In the genomic region with DNA sequence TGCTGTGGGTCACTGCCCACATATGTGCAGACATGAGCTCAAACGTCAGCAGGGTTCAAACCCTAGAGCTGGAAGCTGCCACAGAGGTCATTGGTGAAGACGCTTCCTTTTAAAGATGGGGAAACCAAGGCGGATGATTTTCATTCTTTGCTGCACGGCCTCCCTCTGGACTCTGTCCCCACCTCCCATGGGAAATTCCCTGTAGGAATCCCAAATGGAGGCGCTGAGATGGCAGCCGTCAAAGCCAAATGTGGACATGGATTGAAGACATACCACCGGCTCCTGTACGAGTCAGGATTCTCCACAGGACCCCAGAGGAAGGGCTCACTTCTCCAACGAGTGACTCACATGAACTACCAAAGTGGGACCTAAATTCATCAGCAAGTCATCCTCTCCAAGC, we compare ENCODE assay signal across 13 cellular contexts.
DNase-seq lines count a peak whose midpoint lies in the region; ATAC-seq and TF ChIP-seq lines count a peak whose summit lies in the region.
"Had no signal": no experiment of that assay in that cellular context is flagged by ENCODE, and none has a peak within 500 bp of the region (broad histone marks: within the 10 kb centered on the region; RNA-seq: fewer than 3 reads in every experiment).

No MANE protein-coding gene starts in this region.

- no peak for ATAC-seq in RWPE2 (ENCODE audit: low read depth)
- no peak for ATAC-seq in upper lobe of right lung

- H3K27ac ChIP-seq in RWPE2 (ENCODE audit: poor library complexity, severe bottlenecking) (no peak overlapping the region), upper lobe of right lung (no peak overlapping the region)

- peaks cover 2% of the 10 kb centered on the region for H3K9me3 ChIP-seq in RWPE2 (ENCODE audit: severe bottlenecking)
- H3K9me3 ChIP-seq in upper lobe of right lung = no peaks in the 10 kb centered on the region
- H3K9me3 ChIP-seq: HAP-1 had no signal

- H3K27ac Mint-ChIP-seq in osteocyte (ENCODE audit: unreplicated experiment) (no peak overlapping the region), progenitor cell of endocrine pancreas (no peak overlapping the region)
- H3K27ac Mint-ChIP-seq: B cell; CD4-positive, alpha-beta T cell had no signal

- H3K36me3 Mint-ChIP-seq in osteocyte (ENCODE audit: unreplicated experiment) (no peaks in the 10 kb centered on the region), progenitor cell of endocrine pancreas (ENCODE audit: insufficient read depth) (no peaks in the 10 kb centered on the region)

- no peaks in the 10 kb centered on the region for H3K4me1 ChIP-seq in RWPE2 (ENCODE audit: insufficient read depth, poor library complexity, severe bottlenecking)
- no peaks in the 10 kb centered on the region for H3K4me1 ChIP-seq in upper lobe of right lung
- H3K4me1 ChIP-seq: HAP-1 had no signal

- TF ChIP-seq CTCF in RWPE2 (IDR thresholded peaks at IDR 0.05; ENCODE audit: poor library complexity, severe bottlenecking) = no peak
- TF ChIP-seq CTCF in osteocyte (IDR thresholded peaks at IDR 0.05) = no peak
- TF ChIP-seq CTCF in upper lobe of right lung (IDR thresholded peaks at IDR 0.05) = no peak
- TF ChIP-seq CTCF in progenitor cell of endocrine pancreas (IDR thresholded peaks at IDR 0.05; ENCODE audit: unreplicated experiment) = no peak

- H3K36me3 ChIP-seq in RWPE2 (ENCODE audit: low read depth) (no peaks in the 10 kb centered on the region), upper lobe of right lung (no peaks in the 10 kb centered on the region)
- H3K36me3 ChIP-seq: HAP-1 had no signal

- H3K27me3 Mint-ChIP-seq in osteocyte (ENCODE audit: unreplicated experiment) (no peaks in the 10 kb centered on the region), progenitor cell of endocrine pancreas (no peaks in the 10 kb centered on the region)
- H3K27me3 Mint-ChIP-seq: B cell; CD4-positive, alpha-beta T cell had no signal

- H3K4me3 Mint-ChIP-seq in osteocyte (ENCODE audit: unreplicated experiment) = no peak overlapping the region
- no peak overlapping the region for H3K4me3 Mint-ChIP-seq in progenitor cell of endocrine pancreas (ENCODE audit: low read depth)
- H3K4me3 Mint-ChIP-seq: B cell; CD4-positive, alpha-beta T cell had no signal

- H3K4me3 ChIP-seq in RWPE2 (ENCODE audit: severe bottlenecking) (no peak overlapping the region), upper lobe of right lung (no peak overlapping the region)
- H3K4me3 ChIP-seq: HAP-1 had no signal

- intact Hi-C loops in upper lobe of right lung (cut with DNase I) = no loop called here

- H3K9me3 Mint-ChIP-seq in osteocyte (ENCODE audit: unreplicated experiment) = peaks cover 2% of the 10 kb centered on the region
- H3K9me3 Mint-ChIP-seq in progenitor cell of endocrine pancreas (ENCODE audit: low read depth) = no peaks in the 10 kb centered on the region
- H3K9me3 Mint-ChIP-seq: CD4-positive, alpha-beta T cell had no signal

- H3K4me1 Mint-ChIP-seq in osteocyte (ENCODE audit: unreplicated experiment) (no peaks in the 10 kb centered on the region), progenitor cell of endocrine pancreas (ENCODE audit: low read depth) (no peaks in the 10 kb centered on the region)
- H3K4me1 Mint-ChIP-seq: B cell had no signal

- H3K27me3 ChIP-seq in RWPE2 (ENCODE audit: insufficient read depth, poor library complexity, severe bottlenecking) (no peaks in the 10 kb centered on the region), upper lobe of right lung (no peaks in the 10 kb centered on the region)

- DNase-seq in RWPE2 (ENCODE audit: low spot score) (peak; percentile 20), osteocyte (ENCODE audit: extremely low spot score, unreplicated experiment) (peak; percentile 40), upper lobe of right lung (peak; percentile 29), NCI-H1105 treated with DMSO at 0.1 percent for 48 hours (lab: John Stamatoyannopoulos, UW) (no peak), progenitor cell of endocrine pancreas (ENCODE audit: low spot score, unreplicated experiment) (no peak)
- peak; percentile 23 for DNase-seq in activated CD8-positive, alpha-beta memory T cell treated with anti-CD3 and anti-CD28 coated beads, Interleukin-2, amount 50 U/mL, for 48 hours
- DNase-seq in activated naive CD4-positive, alpha-beta T cell treated with Interleukin-2 at 50 U/mL for 16 hours = no peak
- DNase-seq: C1 segment of cervical spinal cord, Calu3, DMS 273 treated with DMSO at 0.1 percent for 48 hours had no signal

Comparison
In these comparisons a context has a peak if more than half of its experiments do, and no peak if none do; other contexts are left out.
1. DNase-seq: peak in RWPE2 (single experiment), activated CD8-positive, alpha-beta memory T cell treated with anti-CD3 and anti-CD28 coated beads, Interleukin-2, amount 50 U/mL, for 48 hours (single experiment), osteocyte (single experiment) and upper lobe of right lung (single experiment); none in activated naive CD4-positive, alpha-beta T cell treated with Interleukin-2 at 50 U/mL for 16 hours (single experiment), NCI-H1105 treated with DMSO at 0.1 percent for 48 hours (single experiment) and progenitor cell of endocrine pancreas (single experiment).